In the genomic region with DNA sequence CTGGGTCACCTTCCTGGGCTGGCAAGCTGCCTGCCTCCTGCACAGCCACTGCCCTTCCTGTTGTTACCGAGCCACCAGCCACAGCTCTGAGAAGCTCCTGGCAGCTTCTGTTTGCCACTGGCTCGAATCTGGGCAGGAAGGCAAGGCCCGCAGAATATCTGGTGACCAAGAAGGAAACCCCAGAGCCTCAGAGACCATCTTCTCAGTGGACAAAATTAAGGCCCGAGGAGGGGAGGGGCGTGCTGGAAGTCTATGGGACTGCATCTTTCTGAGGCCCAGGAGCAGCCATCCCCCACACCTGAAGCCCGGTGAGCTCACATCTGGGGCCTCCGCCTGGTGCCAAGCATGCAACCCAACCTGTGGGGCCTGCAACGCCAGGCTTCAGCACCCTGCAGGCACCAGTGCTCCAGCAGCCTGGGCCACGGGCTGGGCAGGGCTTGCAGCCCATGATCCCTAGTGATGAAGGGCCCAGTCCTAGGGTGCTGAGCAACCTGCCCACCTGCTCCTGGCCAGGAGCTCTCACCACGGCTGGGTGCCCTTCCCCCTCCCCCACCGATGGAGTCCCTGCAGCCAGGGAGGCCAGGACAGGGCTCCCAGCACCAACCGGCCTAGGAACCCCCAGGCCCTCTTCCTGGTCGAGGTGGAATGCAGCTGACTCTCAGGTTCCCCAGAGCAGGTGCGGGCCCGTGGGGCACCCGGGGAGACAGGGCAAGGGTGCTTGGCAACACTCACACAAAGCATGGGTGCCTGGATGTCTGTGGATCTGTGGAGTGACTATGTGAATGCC, we compare ENCODE assay signal across 7 cellular contexts. TPM values are rescaled to one million over a fixed set of nuclear protein-coding genes. Genes with fewer than 3 reads are reported as not detected.
DNase-seq lines count a peak whose midpoint lies in the region; ATAC-seq, FAIRE-seq and TF ChIP-seq lines count a peak whose summit lies in the region.
"Had no signal": no experiment of that assay in that cellular context is flagged by ENCODE, and none has a peak within 500 bp of the region (broad histone marks: within the 10 kb centered on the region; RNA-seq: fewer than 3 reads in every experiment).

No MANE protein-coding gene starts in this region.

- peaks cover 7% of the 10 kb centered on the region; the same call in 2 of the 3 replicates for H3K4me1 ChIP-seq in A549
- no peaks in the 10 kb centered on the region for H3K4me1 ChIP-seq in iPS-18a (ENCODE audit: control insufficient read depth, low read depth, low read length)

- POLR2A ChIA-PET in A549 (lab: Yijun Ruan, JAX), result no interaction called here

- TF ChIP-seq EP300 in A549 (IDR thresholded peaks at IDR 0.05), result no peak

- CTCF ChIA-PET in A549 (lab: Yijun Ruan, JAX), result interaction anchor here (2.4 kb wide), 1 partner anchor 21 kb away, joined by 7 read pairs; no protein-coding TSS in a partner anchor

- TF ChIP-seq RAD21 in A549 (conservative IDR thresholded peaks at IDR 0.05 in 1 of 2, IDR thresholded peaks at IDR 0.05 in 1 of 2), result no peak

- no peak for DNase-seq in A549 (ENCODE audit: low read depth in 1 of 2, low spot score in 1 of 2)
- peak; percentile 38 for DNase-seq in RKO (ENCODE audit: low spot score)
- no peak for DNase-seq in DMS79 (lab: John Stamatoyannopoulos, UW)
- DNase-seq in stimulated activated CD4-positive, alpha-beta T cell treated with anti-CD3 and anti-CD28 coated beads, Interleukin-2, amount 100 ng/mL, for 24 hours, result no peak

- H3K4me2 ChIP-seq in A549, result peak overlapping the region; percentile 95

- peak overlapping the region; percentile 66 for H3K9ac ChIP-seq in iPS-18a (ENCODE audit: low read length)

- no peak for FAIRE-seq in A549 (lab: Jason Lieb, UNC)
- FAIRE-seq: islet of Langerhans had no signal

- no peaks in the 10 kb centered on the region for H3K36me3 ChIP-seq in iPS-18a (ENCODE audit: control insufficient read depth, low read depth, low read length)

- TF ChIP-seq POLR2A in A549 (IDR thresholded peaks at IDR 0.05; ENCODE audit: low read length), result no peak

- H3K9me3 ChIP-seq in A549 (no peaks in the 10 kb centered on the region), iPS-18a (ENCODE audit: control insufficient read depth, low read depth, low read length) (no peaks in the 10 kb centered on the region)

- H3K27me3 ChIP-seq in iPS-18a (ENCODE audit: control insufficient read depth, insufficient read depth, low read length), result no peaks in the 10 kb centered on the region

- ATAC-seq in A549, result peak in 1 of 2 experiments; percentile 2; a peak in 2 of 6 replicates
- ATAC-seq in GM18517 (IDR thresholded peaks at IDR 0.05; ENCODE audit: unreplicated experiment), result no peak

- H3K27ac ChIP-seq in A549 (peak overlapping the region; percentile 94 to 97), iPS-18a (ENCODE audit: low read length) (no peak overlapping the region)

- TF ChIP-seq CTCF in A549 (IDR thresholded peaks at IDR 0.05), result no peak

- WGBS in A549 (ENCODE audit: missing lambda C conversion rate), result 49% methylated on average over 6 of the region's 16 CpGs

- H3K4me3 ChIP-seq in A549 (peak overlapping the region; percentile 96), iPS-18a (ENCODE audit: low read length) (peak overlapping the region; percentile 74)

TF ChIP-seq in A549, 52 proteins besides CTCF, POLR2A, EP300 and RAD21:
- TF ChIP-seq NPAS2 (CRISPR knock-in tag; IDR thresholded peaks at IDR 0.05; ENCODE audit: borderline replicate concordance), result no peak
- no peak for TF ChIP-seq EHF (CRISPR knock-in tag; IDR thresholded peaks at IDR 0.05)
- no peak for TF ChIP-seq SMC3 (IDR thresholded peaks at IDR 0.05)
- TF ChIP-seq, protein P1, sequence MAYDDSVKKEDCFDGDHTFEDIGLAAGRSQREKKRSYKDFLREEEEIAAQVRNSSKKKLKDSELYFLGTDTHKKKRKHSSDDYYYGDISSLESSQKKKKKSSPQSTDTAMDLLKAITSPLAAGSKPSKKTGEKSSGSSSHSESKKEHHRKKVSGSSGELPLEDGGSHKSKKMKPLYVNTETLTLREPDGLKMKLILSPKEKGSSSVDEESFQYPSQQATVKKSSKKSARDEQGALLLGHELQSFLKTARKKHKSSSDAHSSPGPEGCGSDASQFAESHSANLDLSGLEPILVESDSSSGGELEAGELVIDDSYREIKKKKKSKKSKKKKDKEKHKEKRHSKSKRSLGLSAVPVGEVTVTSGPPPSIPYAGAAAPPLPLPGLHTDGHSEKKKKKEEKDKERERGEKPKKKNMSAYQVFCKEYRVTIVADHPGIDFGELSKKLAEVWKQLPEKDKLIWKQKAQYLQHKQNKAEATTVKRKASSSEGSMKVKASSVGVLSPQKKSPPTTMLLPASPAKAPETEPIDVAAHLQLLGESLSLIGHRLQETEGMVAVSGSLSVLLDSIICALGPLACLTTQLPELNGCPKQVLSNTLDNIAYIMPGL (CRISPR knock-in tag; IDR thresholded peaks at IDR 0.05; ENCODE audit: borderline replicate concordance), result no peak
- TF ChIP-seq SREBF2 (IDR thresholded peaks at IDR 0.05), result no peak
- TF ChIP-seq, protein P2, sequence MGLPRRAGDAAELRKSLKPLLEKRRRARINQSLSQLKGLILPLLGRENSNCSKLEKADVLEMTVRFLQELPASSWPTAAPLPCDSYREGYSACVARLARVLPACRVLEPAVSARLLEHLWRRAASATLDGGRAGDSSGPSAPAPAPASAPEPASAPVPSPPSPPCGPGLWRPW (IDR thresholded peaks at IDR 0.05), result no peak
- TF ChIP-seq ZC3H11A (IDR thresholded peaks at IDR 0.05), result no peak
- no peak for TF ChIP-seq GATA3 (IDR thresholded peaks at IDR 0.05; ENCODE audit: borderline replicate concordance)
- TF ChIP-seq CBX2 (IDR thresholded peaks at IDR 0.05; ENCODE audit: borderline replicate concordance, low read depth), result no peak
- TF ChIP-seq KDM5A (IDR thresholded peaks at IDR 0.05), result no peak
- TF ChIP-seq FOSL2 (IDR thresholded peaks at IDR 0.05), result no peak
- no peak for TF ChIP-seq FOSL2 (CRISPR knock-in tag; IDR thresholded peaks at IDR 0.05)
- TF ChIP-seq MAFK (IDR thresholded peaks at IDR 0.05; ENCODE audit: partially characterized antibody), result no peak
- TF ChIP-seq, protein P3, sequence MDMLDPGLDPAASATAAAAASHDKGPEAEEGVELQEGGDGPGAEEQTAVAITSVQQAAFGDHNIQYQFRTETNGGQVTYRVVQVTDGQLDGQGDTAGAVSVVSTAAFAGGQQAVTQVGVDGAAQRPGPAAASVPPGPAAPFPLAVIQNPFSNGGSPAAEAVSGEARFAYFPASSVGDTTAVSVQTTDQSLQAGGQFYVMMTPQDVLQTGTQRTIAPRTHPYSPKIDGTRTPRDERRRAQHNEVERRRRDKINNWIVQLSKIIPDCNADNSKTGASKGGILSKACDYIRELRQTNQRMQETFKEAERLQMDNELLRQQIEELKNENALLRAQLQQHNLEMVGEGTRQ (IDR thresholded peaks at IDR 0.05), result no peak
- no peak for TF ChIP-seq RFX5 (IDR thresholded peaks at IDR 0.05)
TF ChIP-seq in A549: peak in this region for 0.

RNA-seq across cellular contexts. Expression of gene CPTP, which starts 0.9 kb away (rescaled TPM):
- polyA plus RNA-seq in A549 (2011; rRNA removed), result 3.9 and 4.3 TPM in 2 replicates
- 9.1 and 14.9 TPM in 2 replicates for polyA plus RNA-seq in A549 (2012; cell fraction: cytosol; rRNA removed)
- 10.2 and 16.9 TPM in 2 replicates for polyA plus RNA-seq in A549 (2012; cell fraction: nucleus; rRNA removed)
- polyA plus RNA-seq in A549 (2017; fragmentation: RNase III; extraction: RNeasy Plus Mini Kit Qiagen cat#74134 plus additional on column Dnase treatment), result 10.2 to 11.9 TPM (median 10.7 TPM) in 3 replicates
- 3.6 and 3.8 TPM in 2 replicates for polyA minus RNA-seq in A549 (2011; rRNA and poly(A)+ RNA removed)

RNA-seq across cellular contexts. Expression of gene INTS11, which starts 1.0 kb away (rescaled TPM):
- polyA plus RNA-seq in A549 (2011; rRNA removed) (41.9 and 44.3 TPM in 2 replicates), A549 (2017; fragmentation: RNase III; extraction: RNeasy Plus Mini Kit Qiagen cat#74134 plus additional on column Dnase treatment) (62.9 to 71.2 TPM (median 62.9 TPM) in 3 replicates)
- 88.3 and 102 TPM in 2 replicates for polyA plus RNA-seq in A549 (2012; cell fraction: cytosol; rRNA removed)
- polyA plus RNA-seq in A549 (2012; cell fraction: nucleus; rRNA removed), result 344 and 409 TPM in 2 replicates
- 116 and 130 TPM in 2 replicates for polyA minus RNA-seq in A549 (2011; rRNA and poly(A)+ RNA removed)

RNA-seq across cellular contexts. Expression of gene TAS1R3, which starts 5.6 kb away (rescaled TPM):
- polyA plus RNA-seq in A549 (2011; rRNA removed), result 0.05 and 0.07 TPM in 2 replicates
- 0.07 and 0.18 TPM in 2 replicates for polyA plus RNA-seq in A549 (2012; cell fraction: cytosol; rRNA removed)
- 1.5 and 1.8 TPM in 2 replicates for polyA plus RNA-seq in A549 (2012; cell fraction: nucleus; rRNA removed)
- 0.14 to 0.24 TPM (median 0.15 TPM) in 3 replicates for polyA plus RNA-seq in A549 (2017; fragmentation: RNase III; extraction: RNeasy Plus Mini Kit Qiagen cat#74134 plus additional on column Dnase treatment)
- polyA minus RNA-seq in A549 (2011; rRNA and poly(A)+ RNA removed), result 0.05 TPM in 1 of 2 replicates, not detected in the other

RNA-seq across cellular contexts. Expression of gene PUSL1, which starts 17.1 kb away (rescaled TPM):
- polyA plus RNA-seq in A549 (2011; rRNA removed) (6.2 and 7.4 TPM in 2 replicates), A549 (2017; fragmentation: RNase III; extraction: RNeasy Plus Mini Kit Qiagen cat#74134 plus additional on column Dnase treatment) (14.1 to 15.0 TPM (median 14.6 TPM) in 3 replicates)
- polyA plus RNA-seq in A549 (2012; cell fraction: cytosol; rRNA removed), result 27.6 and 39.0 TPM in 2 replicates
- polyA plus RNA-seq in A549 (2012; cell fraction: nucleus; rRNA removed), result 28.2 and 47.8 TPM in 2 replicates
- 3.8 and 4.9 TPM in 2 replicates for polyA minus RNA-seq in A549 (2011; rRNA and poly(A)+ RNA removed)

RNA-seq across cellular contexts. Expression of gene ACAP3, which starts 17.8 kb away (rescaled TPM):
- polyA plus RNA-seq in A549 (2011; rRNA removed) (6.6 and 7.5 TPM in 2 replicates), A549 (2017; fragmentation: RNase III; extraction: RNeasy Plus Mini Kit Qiagen cat#74134 plus additional on column Dnase treatment) (19.7 to 24.2 TPM (median 24.2 TPM) in 3 replicates)
- 18.9 and 22.4 TPM in 2 replicates for polyA plus RNA-seq in A549 (2012; cell fraction: cytosol; rRNA removed)
- polyA plus RNA-seq in A549 (2012; cell fraction: nucleus; rRNA removed), result 230 and 233 TPM in 2 replicates
- 5.6 and 12.5 TPM in 2 replicates for polyA minus RNA-seq in A549 (2011; rRNA and poly(A)+ RNA removed)
